Comparison of ENCODE assay signal across 8 cellular contexts in genomic region chr6:90296346-90297123, GRCh38. TPM values are rescaled to one million over a fixed set of nuclear protein-coding genes. Genes with fewer than 3 reads are reported as not detected.
A peak's percentile ranks its signal among the peaks of the same experiment; 100 is the strongest.
DNase-seq lines count a peak whose midpoint lies in the region; ATAC-seq and TF ChIP-seq lines count a peak whose summit lies in the region.

TSS of gene BACH2 (minus strand) at chr6:90296843. CDS start at chr6:90008844, 287,999 bp downstream.

- no peaks in the 10 kb centered on the region; the same call in 1 of the 2 replicates for H3K36me3 ChIP-seq in DND-41 (ENCODE audit: insufficient read depth, low read length)
- H3K36me3 ChIP-seq in MM.1S (replicated peaks; ENCODE audit: insufficient read depth, low read length): no peaks in the 10 kb centered on the region
- H3K36me3 ChIP-seq in osteoblast (ENCODE audit: insufficient read depth, low read length): no peaks in the 10 kb centered on the region
- no peaks in the 10 kb centered on the region for H3K36me3 ChIP-seq in testis (ENCODE audit: low read depth, missing control alignments)

- H3K23me2 ChIP-seq in H9 (ENCODE audit: insufficient read length, low read depth, low read length, poor library complexity, severe bottlenecking): peaks cover 20% of the 10 kb centered on the region

- no peak within 1 kb of the TSS for H3K23ac ChIP-seq in H9 (ENCODE audit: insufficient read length, low read depth, low read length)

- H3K79me2 ChIP-seq in DND-41 (ENCODE audit: insufficient read depth, low read length) (peaks cover 2% of the 10 kb centered on the region; the same call in 1 of the 2 replicates), H9 (ENCODE audit: insufficient read depth, low read length) (no peaks in the 10 kb centered on the region), MM.1S (ENCODE audit: low read length) (peaks cover 37% of the 10 kb centered on the region), osteoblast (ENCODE audit: insufficient read depth, low read length) (no peaks in the 10 kb centered on the region)

- H4K91ac ChIP-seq in H9 (ENCODE audit: insufficient read length, low read depth, low read length): peak within 1 kb of the TSS; percentile 63

- ATAC-seq in DND-41 (ENCODE audit: insufficient read depth, low read depth): peak; percentile 88
- ATAC-seq in SK-N-SH treated with all-trans-retinoic acid at 6 μM for 48 hours: peak; percentile 72
- ATAC-seq in Right ventricle myocardium inferior: peak; percentile 77

- intact Hi-C loops in Right ventricle myocardium inferior (cut with DNase I): loop anchor here (5.0 kb wide), 3 partner anchors 181 to 324 kb away; no protein-coding TSS in a partner anchor
- intact Hi-C loops in testis (cut with DNase I; ENCODE audit: low total_unique reads): no loop called here

- H2BK120ac ChIP-seq in H9 (ENCODE audit: low read depth, low read length, poor library complexity, severe bottlenecking): no peak within 1 kb of the TSS

- H3K9me3 ChIP-seq in DND-41 (ENCODE audit: insufficient read depth, low read length, severe bottlenecking): no peaks in the 10 kb centered on the region
- no peaks in the 10 kb centered on the region for H3K9me3 ChIP-seq in H9 (ENCODE audit: control insufficient read depth, low read depth, low read length)
- H3K9me3 ChIP-seq in MM.1S (replicated peaks; ENCODE audit: insufficient read depth, low read length): no peaks in the 10 kb centered on the region
- H3K9me3 ChIP-seq in osteoblast (ENCODE audit: low read depth, low read length): no peaks in the 10 kb centered on the region
- H3K9me3 ChIP-seq in testis: no peaks in the 10 kb centered on the region

- no peak within 1 kb of the TSS for H2BK5ac ChIP-seq in H9 (ENCODE audit: insufficient read length, low read length)

- no peak for TF ChIP-seq POLR2A in testis (IDR thresholded peaks at IDR 0.05)

- no peak within 1 kb of the TSS for H4K5ac ChIP-seq in H9 (ENCODE audit: insufficient read length, low read depth, low read length)

- no peak within 1 kb of the TSS for H3T11ph ChIP-seq in H9 (ENCODE audit: low read length)

- peak within 1 kb of the TSS; percentile 16 to 60; a peak in 3 of 4 replicates for H3K4me3 ChIP-seq in DND-41 (ENCODE audit: low read depth in 1 of 2, low read length in 2 of 2)
- H3K4me3 ChIP-seq in MM.1S (ENCODE audit: low read length): peak within 1 kb of the TSS; percentile 90
- peak within 1 kb of the TSS; percentile 73 for H3K4me3 ChIP-seq in osteoblast (ENCODE audit: insufficient read depth, low read length)
- H3K4me3 ChIP-seq in testis: peak within 1 kb of the TSS; percentile 75 to 78

- peaks cover 17% of the 10 kb centered on the region for H3K4me1 ChIP-seq in DND-41 (ENCODE audit: insufficient read depth, low read length)
- no peaks in the 10 kb centered on the region; the same call in 1 of the 2 replicates for H3K4me1 ChIP-seq in H9 (ENCODE audit: insufficient read depth, low read length)
- 0 out of 2 replicates have a peak, but pooled peaks cover 3% of the 10 kb centered on the region for H3K4me1 ChIP-seq in MM.1S (ENCODE audit: low read length)
- no peaks in the 10 kb centered on the region for H3K4me1 ChIP-seq in osteoblast (ENCODE audit: insufficient read depth, low read length)
- H3K4me1 ChIP-seq in testis: peaks cover 6% of the 10 kb centered on the region

- H2BK20ac ChIP-seq in H9 (ENCODE audit: low read depth, low read length, poor library complexity, severe bottlenecking): no peak within 1 kb of the TSS

- H2BK15ac ChIP-seq in H9 (ENCODE audit: low read depth, low read length): no peak within 1 kb of the TSS

- peaks cover 11% of the 10 kb centered on the region for H3F3A ChIP-seq in MM.1S (ENCODE audit: insufficient read depth, low read length)

- H3K27me3 Mint-ChIP-seq in H9 (ENCODE audit: low read depth): peaks cover 58% of the 10 kb centered on the region
- H3K27me3 Mint-ChIP-seq in activated naive CD4-positive, alpha-beta T cell treated with anti-CD3 and anti-CD28 coated beads, Interleukin-2, amount 50 U/mL, for 24 hours: no peaks in the 10 kb centered on the region

- peak within 1 kb of the TSS; percentile 58 for H3K27ac ChIP-seq in DND-41 (ENCODE audit: low read length)
- no peak within 1 kb of the TSS for H3K27ac ChIP-seq in H9 (ENCODE audit: insufficient read length, low read depth, low read length)
- peak within 1 kb of the TSS; percentile 77 for H3K27ac ChIP-seq in MM.1S (ENCODE audit: low read length)
- no peak within 1 kb of the TSS for H3K27ac ChIP-seq in osteoblast (ENCODE audit: low read depth, low read length)
- H3K27ac ChIP-seq in testis: peak within 1 kb of the TSS; percentile 60 to 81

- no peak within 1 kb of the TSS; a peak in 2 of 7 replicates for H3K27ac Mint-ChIP-seq in H9
- H3K27ac Mint-ChIP-seq in activated naive CD4-positive, alpha-beta T cell treated with anti-CD3 and anti-CD28 coated beads, Interleukin-2, amount 50 U/mL, for 24 hours: peak within 1 kb of the TSS; percentile 100

- peak within 1 kb of the TSS; percentile 73 for H3K4me2 ChIP-seq in DND-41 (ENCODE audit: insufficient read depth, low read length)
- peak within 1 kb of the TSS; percentile 91 for H3K4me2 ChIP-seq in H9 (ENCODE audit: insufficient read depth, insufficient read length, low read length)
- peak within 1 kb of the TSS; percentile 95 for H3K4me2 ChIP-seq in MM.1S (ENCODE audit: low read depth, low read length)
- H3K4me2 ChIP-seq in osteoblast (ENCODE audit: insufficient read depth, low read length): peak within 1 kb of the TSS; percentile 86

- no peak within 1 kb of the TSS for H4K8ac ChIP-seq in H9 (replicated peaks; ENCODE audit: insufficient read length, low read depth, low read length)

- H3K4ac ChIP-seq in H9 (ENCODE audit: low read depth, low read length): no peak within 1 kb of the TSS; the same call in 1 of the 2 replicates

- no peak within 1 kb of the TSS for H2AK5ac ChIP-seq in H9 (ENCODE audit: insufficient read length, low read length)

- H3K27me3 ChIP-seq in DND-41 (ENCODE audit: insufficient read depth, low read length, poor library complexity) (no peaks in the 10 kb centered on the region), H9 (ENCODE audit: insufficient read depth, low read length) (peaks cover 18% of the 10 kb centered on the region; the same call in 1 of the 2 replicates), MM.1S (replicated peaks; ENCODE audit: insufficient read depth, low read length) (no peaks in the 10 kb centered on the region), osteoblast (ENCODE audit: insufficient read depth, low read length) (peaks cover 58% of the 10 kb centered on the region), testis (no peaks in the 10 kb centered on the region)

- no peak within 1 kb of the TSS for H3K56ac ChIP-seq in H9 (ENCODE audit: insufficient read length, low read depth, low read length)

- WGBS in H9 (ENCODE audit: extremely low coverage, insufficient read length, low lambda C conversion rate): no CpG with 5 or more reads among the region's 112 CpGs
- WGBS in testis, 2 donors: 2% methylated on average over 39 of the region's 112 CpGs; no CpG with 5 or more reads in 1 of the 2 donors

- H3K36me3 Mint-ChIP-seq in H9 (ENCODE audit: insufficient read depth in 1 of 3, low read depth in 3 of 3): no peaks in the 10 kb centered on the region
- peaks cover 11% of the 10 kb centered on the region for H3K36me3 Mint-ChIP-seq in activated naive CD4-positive, alpha-beta T cell treated with anti-CD3 and anti-CD28 coated beads, Interleukin-2, amount 50 U/mL, for 24 hours

- H3K9me2 ChIP-seq in MM.1S (replicated peaks; ENCODE audit: insufficient read depth, low read length): no peaks in the 10 kb centered on the region

- no peak for TF ChIP-seq CTCF in DND-41 (IDR thresholded peaks at IDR 0.05; ENCODE audit: borderline replicate concordance, extremely low read depth, low read length, poor library complexity, severe bottlenecking)
- TF ChIP-seq CTCF in H9 (conservative IDR thresholded peaks at IDR 0.05): no peak; the same call in 2 of the 3 replicates
- TF ChIP-seq CTCF in MM.1S (IDR thresholded peaks at IDR 0.05; ENCODE audit: low read length): peak; percentile 10; the same call in 1 of the 2 replicates
- no peak for TF ChIP-seq CTCF in osteoblast (IDR thresholded peaks at IDR 0.05; ENCODE audit: extremely low read depth, low read depth, low read length)
- TF ChIP-seq CTCF in testis (IDR thresholded peaks at IDR 0.05): no peak

- no peaks in the 10 kb centered on the region for H3K79me1 ChIP-seq in H9 (ENCODE audit: insufficient read depth, low read depth, low read length, poor library complexity, severe bottlenecking)

- H3K9ac ChIP-seq in DND-41 (ENCODE audit: low read depth, low read length): peak within 1 kb of the TSS; percentile 55
- H3K9ac ChIP-seq in H9 (ENCODE audit: extremely low read depth, insufficient read length, low read length): peak within 1 kb of the TSS; percentile 72
- peak within 1 kb of the TSS; percentile 89 for H3K9ac ChIP-seq in MM.1S (ENCODE audit: low read length)

- H3K4me3 Mint-ChIP-seq in H9: peak within 1 kb of the TSS; percentile 69 to 85
- H3K4me3 Mint-ChIP-seq in activated naive CD4-positive, alpha-beta T cell treated with anti-CD3 and anti-CD28 coated beads, Interleukin-2, amount 50 U/mL, for 24 hours: peak within 1 kb of the TSS; percentile 96

- peak within 1 kb of the TSS; percentile 8 for H2BK12ac ChIP-seq in H9 (ENCODE audit: insufficient read length, low read depth, low read length)

- H3K4me1 Mint-ChIP-seq in H9: peaks cover 26 to 32% of the 10 kb centered on the region in 2 experiments
- H3K4me1 Mint-ChIP-seq in activated naive CD4-positive, alpha-beta T cell treated with anti-CD3 and anti-CD28 coated beads, Interleukin-2, amount 50 U/mL, for 24 hours: peaks cover 46% of the 10 kb centered on the region

- peak within 1 kb of the TSS; percentile 87 for H3K18ac ChIP-seq in H9 (ENCODE audit: insufficient read length, low read depth, low read length)

- H3K9me3 Mint-ChIP-seq in H9: no peaks in the 10 kb centered on the region; a peak in 1 of 5 replicates
- H3K9me3 Mint-ChIP-seq in activated naive CD4-positive, alpha-beta T cell treated with anti-CD3 and anti-CD28 coated beads, Interleukin-2, amount 50 U/mL, for 24 hours: no peaks in the 10 kb centered on the region

- H4K20me1 ChIP-seq in DND-41 (ENCODE audit: insufficient read depth, low read length): no peaks in the 10 kb centered on the region
- H4K20me1 ChIP-seq in H9 (ENCODE audit: control insufficient read depth, insufficient read depth, insufficient read length): no peaks in the 10 kb centered on the region
- H4K20me1 ChIP-seq in MM.1S (ENCODE audit: insufficient read depth, low read length): no peaks in the 10 kb centered on the region
- no peaks in the 10 kb centered on the region for H4K20me1 ChIP-seq in osteoblast (ENCODE audit: insufficient read depth, low read length)

- H2AFZ ChIP-seq in DND-41 (ENCODE audit: low read depth, low read length): peak within 1 kb of the TSS; percentile 80
- peak within 1 kb of the TSS; percentile 32 for H2AFZ ChIP-seq in H9 (ENCODE audit: low read length)
- H2AFZ ChIP-seq in MM.1S (ENCODE audit: low read length): peak within 1 kb of the TSS; percentile 72
- peak within 1 kb of the TSS; percentile 53 for H2AFZ ChIP-seq in osteoblast (ENCODE audit: low read length)

- DNase-seq in DND-41: peak; percentile 84
- DNase-seq in H9: peak; percentile 91
- peak; percentile 93 for DNase-seq in MM.1S
- peak; percentile 94 for DNase-seq in Right ventricle myocardium inferior (ENCODE audit: missing footprints)
- peak; percentile 98 for DNase-seq in osteoblast (ENCODE audit: insufficient read length, low spot score, missing footprints)
- peak; percentile 96 for DNase-seq in testis

- peak within 1 kb of the TSS; percentile 90 for H3K14ac ChIP-seq in H9 (ENCODE audit: insufficient read depth, low read length)

RNA-seq across cellular contexts. Expression of gene BACH2, which starts in this region (rescaled TPM):
- 2.0 and 2.6 TPM in 2 replicates for total RNA-seq in H9 (2021)
- 2.2 TPM for total RNA-seq in Right ventricle myocardium inferior
- 3.6 and 4.4 TPM in 2 replicates for total RNA-seq in osteoblast
- 1 to 10 TPM; 6.5 to 8.3 TPM for total RNA-seq in testis
- 5.0 TPM for polyA plus RNA-seq in testis (ENCODE audit: insufficient read depth, low read depth, low replicate concordance)

Comparison
In these comparisons a context has a peak if more than half of its experiments do, and no peak if none do; other contexts are left out.
1. H3K27ac ChIP-seq: peak in DND-41 (single experiment), MM.1S (single experiment) and testis (2 of 2); none in H9 (single experiment) and osteoblast (single experiment).
2. H3K4me3 ChIP-seq: peak in every context shown above with its lines; median percentile 90 in MM.1S; 76 in testis; 73 in osteoblast; 38 in DND-41.
3. Peak in every context shown above with its lines, with median percentiles within 50 percentile points of each other: ATAC-seq, DNase-seq, H2AFZ ChIP-seq, H3K4me2 ChIP-seq and H3K9ac ChIP-seq.